In the genomic region with DNA sequence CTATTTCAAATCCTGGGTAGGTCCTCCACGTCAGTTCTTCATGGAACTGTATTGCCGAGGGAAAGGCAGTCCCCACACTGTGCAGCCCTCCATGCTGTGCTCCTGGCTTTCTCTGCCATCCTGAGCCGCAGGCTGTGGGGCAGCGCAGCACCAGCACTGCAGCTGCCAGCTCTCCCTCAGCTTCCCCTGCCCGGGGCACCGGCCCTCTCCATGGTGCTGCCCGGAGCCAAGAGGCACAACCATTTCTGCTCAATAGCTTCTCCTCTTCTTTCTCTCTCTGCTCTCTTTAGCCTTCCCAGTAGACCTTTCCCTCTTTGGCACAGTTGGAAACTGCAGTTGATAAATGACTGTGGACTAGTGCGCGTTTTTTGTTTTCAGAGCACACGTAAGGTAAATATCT, we compare ENCODE assay signal across 1 cellular context.
TF ChIP-seq lines count a peak whose summit lies in the region.

No MANE protein-coding gene starts in this region.

TF ChIP-seq in HepG2, 621 proteins besides CTCF, POLR2A, EP300 and RAD21:
- no peak for TF ChIP-seq ZNF607 (CRISPR knock-in tag; IDR thresholded peaks at IDR 0.05; ENCODE audit: borderline replicate concordance)
- TF ChIP-seq, protein P1, sequence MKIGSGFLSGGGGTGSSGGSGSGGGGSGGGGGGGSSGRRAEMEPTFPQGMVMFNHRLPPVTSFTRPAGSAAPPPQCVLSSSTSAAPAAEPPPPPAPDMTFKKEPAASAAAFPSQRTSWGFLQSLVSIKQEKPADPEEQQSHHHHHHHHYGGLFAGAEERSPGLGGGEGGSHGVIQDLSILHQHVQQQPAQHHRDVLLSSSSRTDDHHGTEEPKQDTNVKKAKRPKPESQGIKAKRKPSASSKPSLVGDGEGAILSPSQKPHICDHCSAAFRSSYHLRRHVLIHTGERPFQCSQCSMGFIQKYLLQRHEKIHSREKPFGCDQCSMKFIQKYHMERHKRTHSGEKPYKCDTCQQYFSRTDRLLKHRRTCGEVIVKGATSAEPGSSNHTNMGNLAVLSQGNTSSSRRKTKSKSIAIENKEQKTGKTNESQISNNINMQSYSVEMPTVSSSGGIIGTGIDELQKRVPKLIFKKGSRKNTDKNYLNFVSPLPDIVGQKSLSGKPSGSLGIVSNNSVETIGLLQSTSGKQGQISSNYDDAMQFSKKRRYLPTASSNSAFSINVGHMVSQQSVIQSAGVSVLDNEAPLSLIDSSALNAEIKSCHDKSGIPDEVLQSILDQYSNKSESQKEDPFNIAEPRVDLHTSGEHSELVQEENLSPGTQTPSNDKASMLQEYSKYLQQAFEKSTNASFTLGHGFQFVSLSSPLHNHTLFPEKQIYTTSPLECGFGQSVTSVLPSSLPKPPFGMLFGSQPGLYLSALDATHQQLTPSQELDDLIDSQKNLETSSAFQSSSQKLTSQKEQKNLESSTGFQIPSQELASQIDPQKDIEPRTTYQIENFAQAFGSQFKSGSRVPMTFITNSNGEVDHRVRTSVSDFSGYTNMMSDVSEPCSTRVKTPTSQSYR (CRISPR knock-in tag; IDR thresholded peaks at IDR 0.05; ENCODE audit: borderline replicate concordance) = no peak
- TF ChIP-seq, protein P2, sequence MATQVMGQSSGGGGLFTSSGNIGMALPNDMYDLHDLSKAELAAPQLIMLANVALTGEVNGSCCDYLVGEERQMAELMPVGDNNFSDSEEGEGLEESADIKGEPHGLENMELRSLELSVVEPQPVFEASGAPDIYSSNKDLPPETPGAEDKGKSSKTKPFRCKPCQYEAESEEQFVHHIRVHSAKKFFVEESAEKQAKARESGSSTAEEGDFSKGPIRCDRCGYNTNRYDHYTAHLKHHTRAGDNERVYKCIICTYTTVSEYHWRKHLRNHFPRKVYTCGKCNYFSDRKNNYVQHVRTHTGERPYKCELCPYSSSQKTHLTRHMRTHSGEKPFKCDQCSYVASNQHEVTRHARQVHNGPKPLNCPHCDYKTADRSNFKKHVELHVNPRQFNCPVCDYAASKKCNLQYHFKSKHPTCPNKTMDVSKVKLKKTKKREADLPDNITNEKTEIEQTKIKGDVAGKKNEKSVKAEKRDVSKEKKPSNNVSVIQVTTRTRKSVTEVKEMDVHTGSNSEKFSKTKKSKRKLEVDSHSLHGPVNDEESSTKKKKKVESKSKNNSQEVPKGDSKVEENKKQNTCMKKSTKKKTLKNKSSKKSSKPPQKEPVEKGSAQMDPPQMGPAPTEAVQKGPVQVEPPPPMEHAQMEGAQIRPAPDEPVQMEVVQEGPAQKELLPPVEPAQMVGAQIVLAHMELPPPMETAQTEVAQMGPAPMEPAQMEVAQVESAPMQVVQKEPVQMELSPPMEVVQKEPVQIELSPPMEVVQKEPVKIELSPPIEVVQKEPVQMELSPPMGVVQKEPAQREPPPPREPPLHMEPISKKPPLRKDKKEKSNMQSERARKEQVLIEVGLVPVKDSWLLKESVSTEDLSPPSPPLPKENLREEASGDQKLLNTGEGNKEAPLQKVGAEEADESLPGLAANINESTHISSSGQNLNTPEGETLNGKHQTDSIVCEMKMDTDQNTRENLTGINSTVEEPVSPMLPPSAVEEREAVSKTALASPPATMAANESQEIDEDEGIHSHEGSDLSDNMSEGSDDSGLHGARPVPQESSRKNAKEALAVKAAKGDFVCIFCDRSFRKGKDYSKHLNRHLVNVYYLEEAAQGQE (IDR thresholded peaks at IDR 0.05; ENCODE audit: borderline replicate concordance in 1 of 2, low read depth in 1 of 2, low read length in 2 of 2) = peak; percentile 34 to 85
- TF ChIP-seq ZNF720 (CRISPR knock-in tag; IDR thresholded peaks at IDR 0.05) = no peak
